In the genomic region with DNA sequence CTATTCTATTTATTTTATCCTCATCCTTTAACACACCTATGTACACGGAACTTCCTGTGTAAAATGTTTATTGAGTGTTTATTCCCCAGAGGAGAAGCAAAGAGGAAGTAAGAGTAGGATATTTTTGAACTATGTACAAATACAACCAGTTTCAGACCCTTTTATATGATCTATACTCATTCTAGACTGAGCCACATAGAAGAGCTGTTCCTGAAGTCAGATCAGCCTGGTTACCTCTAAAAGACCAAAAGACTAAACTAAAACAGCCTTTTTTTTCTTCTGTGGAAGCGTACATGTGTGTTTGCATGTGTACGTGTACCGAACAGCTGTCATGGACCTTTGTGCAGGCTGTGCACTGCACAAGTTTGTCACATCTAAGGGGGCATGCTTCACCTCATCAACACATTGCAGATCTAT, we compare ENCODE assay signal across 13 cellular contexts.
DNase-seq lines count a peak whose midpoint lies in the region; ATAC-seq, FAIRE-seq and TF ChIP-seq lines count a peak whose summit lies in the region.
"Had no signal": no experiment of that assay in that cellular context is flagged by ENCODE, and none has a peak within 500 bp of the region (broad histone marks: within the 10 kb centered on the region; RNA-seq: fewer than 3 reads in every experiment).

No MANE protein-coding gene starts in this region.

- H3K27ac ChIP-seq in OCI-LY3 (ENCODE audit: low read length): peak overlapping the region; percentile 49
- H3K27ac ChIP-seq in hepatocyte: no peak overlapping the region
- no peak overlapping the region for H3K27ac ChIP-seq in ascending aorta

- H2AFZ ChIP-seq in OCI-LY3 (ENCODE audit: low read depth, low read length): no peak overlapping the region
- H2AFZ ChIP-seq in hepatocyte: no peak overlapping the region

- H3K4me3 ChIP-seq in OCI-LY3 (ENCODE audit: low read length): peak overlapping the region; percentile 78
- no peak overlapping the region for H3K4me3 ChIP-seq in hepatocyte
- H3K4me3 ChIP-seq in ascending aorta: no peak overlapping the region

- H3K36me3 ChIP-seq in OCI-LY3 (replicated peaks; ENCODE audit: low read depth, low read length) (no peaks in the 10 kb centered on the region), hepatocyte (replicated peaks; ENCODE audit: insufficient read depth, low read depth) (no peaks in the 10 kb centered on the region), ascending aorta (no peaks in the 10 kb centered on the region)

- H3K9ac ChIP-seq in OCI-LY3 (ENCODE audit: low read length): peak overlapping the region; percentile 34

- 78% methylated on average over 4 of the region's 4 CpGs for WGBS in hepatocyte (ENCODE audit: low lambda C conversion rate, missing lambda C conversion rate)

- no peaks in the 10 kb centered on the region for H4K20me1 ChIP-seq in OCI-LY3 (ENCODE audit: insufficient read depth, low read length)
- no peaks in the 10 kb centered on the region for H4K20me1 ChIP-seq in hepatocyte (ENCODE audit: insufficient read depth, poor library complexity, severe bottlenecking)

- POLR2A ChIA-PET in HEK293T (lab: Yijun Ruan, JAX): no interaction called here

- peaks cover 47% of the 10 kb centered on the region for H3K4me1 ChIP-seq in OCI-LY3 (ENCODE audit: low read length)
- peaks cover 6% of the 10 kb centered on the region for H3K4me1 ChIP-seq in hepatocyte (ENCODE audit: insufficient read depth)
- no peaks in the 10 kb centered on the region for H3K4me1 ChIP-seq in ascending aorta

- no peaks in the 10 kb centered on the region for H3K9me3 ChIP-seq in OCI-LY3 (ENCODE audit: insufficient read depth, low read length)
- H3K9me3 ChIP-seq in hepatocyte (ENCODE audit: low read depth): no peaks in the 10 kb centered on the region
- H3K9me3 ChIP-seq in ascending aorta: no peaks in the 10 kb centered on the region

- H3K9me2 ChIP-seq in hepatocyte (replicated peaks; ENCODE audit: insufficient read depth): no peaks in the 10 kb centered on the region

- DNase-seq in GM12891 (ENCODE audit: insufficient read length, low spot score) (no peak), HEK293T (ENCODE audit: extremely low spot score) (no peak), hepatocyte (ENCODE audit: low spot score) (no peak), ascending aorta (ENCODE audit: low spot score in 2 of 2) (no peak), NCI-H1694 (lab: John Stamatoyannopoulos, UW) (no peak)
- DNase-seq: activated naive CD4-positive, alpha-beta T cell treated with anti-CD3 and anti-CD28 coated beads for 36 hours; CD4-positive, CD25-positive, alpha-beta regulatory T cell; effector memory CD8-positive, alpha-beta T cell; NCI-H446 treated with DMSO at 0.1 percent for 48 hours had no signal

- peak; percentile 81 for FAIRE-seq in GM12891 (lab: Jason Lieb, UNC)

- CTCF ChIA-PET in HEK293T (lab: Yijun Ruan, JAX): no interaction called here

- intact Hi-C loops in ascending aorta (cut with DNase I): no loop called here

- H3K27me3 ChIP-seq in OCI-LY3 (ENCODE audit: low read depth, low read length) (peaks cover 18% of the 10 kb centered on the region), hepatocyte (no peaks in the 10 kb centered on the region), ascending aorta (no peaks in the 10 kb centered on the region)

- TF ChIP-seq CTCF in OCI-LY3 (IDR thresholded peaks at IDR 0.05; ENCODE audit: low read depth, low read length) (no peak), hepatocyte (IDR thresholded peaks at IDR 0.05; ENCODE audit: poor library complexity) (no peak), ascending aorta (IDR thresholded peaks at IDR 0.05) (no peak)

- H3K4me2 ChIP-seq in OCI-LY3 (ENCODE audit: low read length) (peak overlapping the region; percentile 93), hepatocyte (no peak overlapping the region)

- peak; percentile 55 for ATAC-seq in GM19463 (IDR thresholded peaks at IDR 0.05; ENCODE audit: unreplicated experiment)
- ATAC-seq in HG03060 (IDR thresholded peaks at IDR 0.05; ENCODE audit: low read depth, unreplicated experiment): peak; percentile 79
- ATAC-seq: effector memory CD8-positive, alpha-beta T cell; sciatic nerve had no signal

- TF ChIP-seq POLR2A in GM12891 (IDR thresholded peaks at IDR 0.05; ENCODE audit: low read depth, low read length): no peak

- no peaks in the 10 kb centered on the region for H3K79me2 ChIP-seq in OCI-LY3 (ENCODE audit: low read length)
- H3K79me2 ChIP-seq in hepatocyte: no peaks in the 10 kb centered on the region

TF ChIP-seq in GM12891, 5 proteins besides CTCF, POLR2A, EP300 and RAD21:
- TF ChIP-seq SPI1 (IDR thresholded peaks at IDR 0.05; ENCODE audit: low read depth, low read length) (peak; percentile 7; the same call in 1 of the 2 replicates), POLR2AphosphoS5 (IDR thresholded peaks at IDR 0.05; ENCODE audit: low read depth, low read length) (0 out of 2 replicates have a peak, but pooled peaks have one; percentile 41), TAF1 (IDR thresholded peaks at IDR 0.05; ENCODE audit: low read depth, low read length) (no peak)

TF ChIP-seq in HEK293T, 16 proteins besides CTCF, POLR2A, EP300 and RAD21:
- TF ChIP-seq CTBP1 (IDR thresholded peaks at IDR 0.05; ENCODE audit: borderline replicate concordance): no peak
- TF ChIP-seq BHLHE40 (IDR thresholded peaks at IDR 0.05; ENCODE audit: borderline replicate concordance): no peak
- no peak for TF ChIP-seq HDGF (IDR thresholded peaks at IDR 0.05; ENCODE audit: borderline replicate concordance)
- no peak for TF ChIP-seq FOXA1 (IDR thresholded peaks at IDR 0.05)
- TF ChIP-seq ARNT (IDR thresholded peaks at IDR 0.05): no peak
- TF ChIP-seq, protein P1, sequence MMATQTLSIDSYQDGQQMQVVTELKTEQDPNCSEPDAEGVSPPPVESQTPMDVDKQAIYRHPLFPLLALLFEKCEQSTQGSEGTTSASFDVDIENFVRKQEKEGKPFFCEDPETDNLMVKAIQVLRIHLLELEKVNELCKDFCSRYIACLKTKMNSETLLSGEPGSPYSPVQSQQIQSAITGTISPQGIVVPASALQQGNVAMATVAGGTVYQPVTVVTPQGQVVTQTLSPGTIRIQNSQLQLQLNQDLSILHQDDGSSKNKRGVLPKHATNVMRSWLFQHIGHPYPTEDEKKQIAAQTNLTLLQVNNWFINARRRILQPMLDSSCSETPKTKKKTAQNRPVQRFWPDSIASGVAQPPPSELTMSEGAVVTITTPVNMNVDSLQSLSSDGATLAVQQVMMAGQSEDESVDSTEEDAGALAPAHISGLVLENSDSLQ (IDR thresholded peaks at IDR 0.05): no peak
- TF ChIP-seq TARDBP (IDR thresholded peaks at IDR 0.05): no peak
- TF ChIP-seq L3MBTL2 (conservative IDR thresholded peaks at IDR 0.05): no peak
- TF ChIP-seq NFRKB (IDR thresholded peaks at IDR 0.05): no peak
- TF ChIP-seq ZNF384 (IDR thresholded peaks at IDR 0.05): no peak
- TF ChIP-seq ELF4 (IDR thresholded peaks at IDR 0.05): no peak
- no peak for TF ChIP-seq LEF1 (IDR thresholded peaks at IDR 0.05; ENCODE audit: borderline replicate concordance)
- TF ChIP-seq SUZ12 (IDR thresholded peaks at IDR 0.05): no peak
- no peak for TF ChIP-seq SP1 (IDR thresholded peaks at IDR 0.05)
- TF ChIP-seq FOXK2 (IDR thresholded peaks at IDR 0.05): no peak
- TF ChIP-seq FOXM1 (IDR thresholded peaks at IDR 0.05; ENCODE audit: borderline replicate concordance): no peak
